ENCODE assay signal across 19 cellular contexts in the genomic region with DNA sequence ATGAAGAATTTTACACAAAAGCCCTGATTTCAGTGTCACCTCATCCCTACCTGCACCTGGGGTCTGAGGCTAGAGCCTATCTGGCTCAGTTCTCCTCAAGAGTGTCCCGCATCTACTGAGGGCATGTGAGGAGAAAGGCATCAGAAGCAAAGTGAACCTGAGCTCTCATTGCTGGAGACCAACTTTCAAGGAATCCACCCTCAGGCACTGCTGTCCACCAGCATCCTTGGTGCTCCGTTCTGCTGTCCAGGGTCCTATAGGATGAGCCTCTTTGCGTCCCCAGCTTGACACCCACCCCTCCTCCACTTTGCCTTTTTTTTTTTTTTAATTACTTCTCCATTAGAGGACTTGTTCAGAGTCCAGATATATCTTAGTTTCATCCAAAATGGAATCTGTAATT. TPM values are rescaled to one million over a fixed set of nuclear protein-coding genes. Genes with fewer than 3 reads are reported as not detected.
DNase-seq lines count a peak whose midpoint lies in the region; ATAC-seq and TF ChIP-seq lines count a peak whose summit lies in the region.
"Had no signal": no experiment of that assay in that cellular context is flagged by ENCODE, and none has a peak within 500 bp of the region (broad histone marks: within the 10 kb centered on the region; RNA-seq: fewer than 3 reads in every experiment).

No MANE protein-coding gene starts in this region.

- no peaks in the 10 kb centered on the region for H3K9me3 ChIP-seq in testis
- H3K9me3 ChIP-seq: BLaER1 had no signal

- ATAC-seq in activated naive CD4-positive, alpha-beta T cell treated with anti-CD3 and anti-CD28 coated beads, Interleukin-2, amount 50 U/mL, for 72 hours = no peak
- ATAC-seq in SK-N-SH treated with all-trans-retinoic acid at 6 μM for 48 hours (peak; percentile 49), foreskin keratinocyte (peak; percentile 17)

- intact Hi-C loops in testis (cut with DNase I; ENCODE audit: low total_unique reads) = no loop called here

- TF ChIP-seq CTCF in foreskin keratinocyte (conservative IDR thresholded peaks at IDR 0.05) (no peak), testis (IDR thresholded peaks at IDR 0.05) (no peak)

- peak overlapping the region; percentile 2 to 29 for H3K27ac Mint-ChIP-seq in activated naive CD4-positive, alpha-beta T cell treated with anti-CD3 and anti-CD28 coated beads, Interleukin-2, amount 50 U/mL, for 72 hours

- TF ChIP-seq POLR2A in testis (IDR thresholded peaks at IDR 0.05) = no peak

- H3K36me3 ChIP-seq in testis (ENCODE audit: low read depth, missing control alignments) = no peaks in the 10 kb centered on the region

- 92 to 97% methylated on average over 3 of the region's 3 CpGs for WGBS in testis, 2 donors

- H3K9me3 Mint-ChIP-seq in activated naive CD4-positive, alpha-beta T cell treated with anti-CD3 and anti-CD28 coated beads, Interleukin-2, amount 50 U/mL, for 72 hours = no peaks in the 10 kb centered on the region
- H3K9me3 Mint-ChIP-seq: CD8-positive, alpha-beta memory T cell; H9 had no signal

- H3K36me3 Mint-ChIP-seq in activated naive CD4-positive, alpha-beta T cell treated with anti-CD3 and anti-CD28 coated beads, Interleukin-2, amount 50 U/mL, for 72 hours = peaks cover 0 to 5% of the 10 kb centered on the region in 2 donors

- H3K27me3 ChIP-seq in foreskin keratinocyte (no peaks in the 10 kb centered on the region), testis (no peaks in the 10 kb centered on the region)
- H3K27me3 ChIP-seq: BLaER1 had no signal

- no peak overlapping the region for H3K4me3 ChIP-seq in testis
- H3K4me3 ChIP-seq: BLaER1 had no signal

- DNase-seq in activated naive CD4-positive, alpha-beta T cell treated with anti-CD3 and anti-CD28 coated beads, Interleukin-2, amount 50 U/mL, for 72 hours (ENCODE audit: low spot score in 2 of 2) = no peak
- DNase-seq in activated naive CD4-positive, alpha-beta T cell (lab: John Stamatoyannopoulos, UW) = no peak
- DNase-seq in foreskin keratinocyte (no peak), GM19240 (ENCODE audit: insufficient read length, low spot score) (no peak), LoVo (ENCODE audit: low spot score) (no peak), testis (no peak), AML-193 (lab: John Stamatoyannopoulos, UW) (no peak)
- DNase-seq: CD8-positive, alpha-beta memory T cell; DND-41; H9; KBM-7; NCI-H1048; NCI-H1436 treated with DMSO at 0.1 percent for 48 hours; NCI-H2029 treated with DMSO at 0.1 percent for 48 hours; NCI-H2171 treated with DMSO at 0.1 percent for 48 hours; NCI-H446 treated with DMSO at 0.1 percent for 48 hours had no signal

- H3K27ac ChIP-seq in foreskin keratinocyte = no peak overlapping the region
- H3K27ac ChIP-seq in testis = no peak overlapping the region
- H3K27ac ChIP-seq: 22Rv1, BLaER1 had no signal

- H3K4me1 ChIP-seq in foreskin keratinocyte (peaks cover 17% of the 10 kb centered on the region), testis (no peaks in the 10 kb centered on the region)
- H3K4me1 ChIP-seq: BLaER1 had no signal

TF ChIP-seq in SK-N-SH treated with all-trans-retinoic acid at 6 μM for 48 hours, 23 proteins besides CTCF, POLR2A, EP300 and RAD21:
- TF ChIP-seq ZFP3 (CRISPR knock-in tag; IDR thresholded peaks at IDR 0.05) = no peak
- TF ChIP-seq OSR1 (CRISPR knock-in tag; IDR thresholded peaks at IDR 0.05) = no peak
- no peak for TF ChIP-seq ESRRG (CRISPR knock-in tag; IDR thresholded peaks at IDR 0.05)
- no peak for TF ChIP-seq GLIS3 (CRISPR knock-in tag; IDR thresholded peaks at IDR 0.05)
- TF ChIP-seq RARB (CRISPR knock-in tag; IDR thresholded peaks at IDR 0.05) = no peak
- TF ChIP-seq ARNTL (CRISPR knock-in tag; IDR thresholded peaks at IDR 0.05; ENCODE audit: borderline replicate concordance, low read depth) = no peak
- no peak for TF ChIP-seq ZNF565 (CRISPR knock-in tag; conservative IDR thresholded peaks at IDR 0.05; ENCODE audit: low read depth)
- TF ChIP-seq ZNF70 (CRISPR knock-in tag; IDR thresholded peaks at IDR 0.05) = no peak
- TF ChIP-seq, protein P1, sequence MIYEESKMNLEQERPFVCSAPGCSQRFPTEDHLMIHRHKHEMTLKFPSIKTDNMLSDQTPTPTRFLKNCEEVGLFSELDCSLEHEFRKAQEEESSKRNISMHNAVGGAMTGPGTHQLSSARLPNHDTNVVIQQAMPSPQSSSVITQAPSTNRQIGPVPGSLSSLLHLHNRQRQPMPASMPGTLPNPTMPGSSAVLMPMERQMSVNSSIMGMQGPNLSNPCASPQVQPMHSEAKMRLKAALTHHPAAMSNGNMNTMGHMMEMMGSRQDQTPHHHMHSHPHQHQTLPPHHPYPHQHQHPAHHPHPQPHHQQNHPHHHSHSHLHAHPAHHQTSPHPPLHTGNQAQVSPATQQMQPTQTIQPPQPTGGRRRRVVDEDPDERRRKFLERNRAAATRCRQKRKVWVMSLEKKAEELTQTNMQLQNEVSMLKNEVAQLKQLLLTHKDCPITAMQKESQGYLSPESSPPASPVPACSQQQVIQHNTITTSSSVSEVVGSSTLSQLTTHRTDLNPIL (CRISPR knock-in tag; IDR thresholded peaks at IDR 0.05; ENCODE audit: low read depth) = no peak
- no peak for TF ChIP-seq BACH2 (CRISPR knock-in tag; IDR thresholded peaks at IDR 0.05; ENCODE audit: borderline replicate concordance)
- TF ChIP-seq, protein P2, sequence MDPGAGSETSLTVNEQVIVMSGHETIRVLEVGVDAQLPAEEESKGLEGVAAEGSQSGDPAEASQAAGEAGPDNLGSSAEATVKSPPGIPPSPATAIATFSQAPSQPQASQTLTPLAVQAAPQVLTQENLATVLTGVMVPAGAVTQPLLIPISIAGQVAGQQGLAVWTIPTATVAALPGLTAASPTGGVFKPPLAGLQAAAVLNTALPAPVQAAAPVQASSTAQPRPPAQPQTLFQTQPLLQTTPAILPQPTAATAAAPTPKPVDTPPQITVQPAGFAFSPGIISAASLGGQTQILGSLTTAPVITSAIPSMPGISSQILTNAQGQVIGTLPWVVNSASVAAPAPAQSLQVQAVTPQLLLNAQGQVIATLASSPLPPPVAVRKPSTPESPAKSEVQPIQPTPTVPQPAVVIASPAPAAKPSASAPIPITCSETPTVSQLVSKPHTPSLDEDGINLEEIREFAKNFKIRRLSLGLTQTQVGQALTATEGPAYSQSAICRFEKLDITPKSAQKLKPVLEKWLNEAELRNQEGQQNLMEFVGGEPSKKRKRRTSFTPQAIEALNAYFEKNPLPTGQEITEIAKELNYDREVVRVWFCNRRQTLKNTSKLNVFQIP (CRISPR knock-in tag; IDR thresholded peaks at IDR 0.05; ENCODE audit: borderline replicate concordance, low read depth) = no peak
- TF ChIP-seq TCF4 (CRISPR knock-in tag; IDR thresholded peaks at IDR 0.05; ENCODE audit: borderline replicate concordance) = no peak

RNA-seq across cellular contexts. Expression of a gene that starts 49.5 kb away (rescaled TPM):
- 10 to 100 TPM; 38.1 to 40.6 TPM for total RNA-seq in activated naive CD4-positive, alpha-beta T cell treated with anti-CD3 and anti-CD28 coated beads, Interleukin-2, amount 50 U/mL, for 72 hours
- total RNA-seq in foreskin keratinocyte (17.5 and 20.1 TPM in 2 replicates), testis (100 to 1,000 TPM in 1 of 2 donors, 10 to 100 TPM in 1; 93.7 to 102 TPM)
- polyA plus RNA-seq in foreskin keratinocyte (3.5 and 4.4 TPM in 2 replicates), testis (ENCODE audit: insufficient read depth, low read depth, low replicate concordance) (44.1 TPM)

Comparison
In these comparisons a context has a peak if more than half of its experiments do, and no peak if none do; other contexts are left out.
1. ATAC-seq: peak in SK-N-SH treated with all-trans-retinoic acid at 6 μM for 48 hours (single experiment) and foreskin keratinocyte (single experiment); none in activated naive CD4-positive, alpha-beta T cell treated with anti-CD3 and anti-CD28 coated beads, Interleukin-2, amount 50 U/mL, for 72 hours (0 of 2).